ENCODE assay signal across 11 cellular contexts in the genomic region with DNA sequence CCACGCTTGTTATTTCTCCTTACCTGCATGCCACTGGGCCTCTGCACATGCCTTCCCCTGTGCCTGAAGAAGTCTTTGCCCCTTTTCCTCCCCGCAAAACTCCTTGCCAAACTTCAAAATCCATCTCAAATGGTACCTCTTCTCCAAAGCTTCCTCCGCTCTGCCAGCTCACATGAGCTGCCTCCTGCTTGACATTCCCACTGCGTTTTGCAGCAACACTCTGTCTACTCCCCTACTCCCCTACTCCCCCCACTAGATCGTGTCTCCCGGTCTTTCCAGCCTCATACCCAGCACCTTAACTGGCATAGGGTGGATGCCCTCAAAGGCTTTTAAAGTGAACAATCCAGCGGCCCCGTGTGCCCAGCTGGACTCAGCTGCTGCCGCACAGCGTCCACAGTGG.
DNase-seq lines count a peak whose midpoint lies in the region; ATAC-seq, FAIRE-seq and TF ChIP-seq lines count a peak whose summit lies in the region.
"Had no signal": no experiment of that assay in that cellular context is flagged by ENCODE, and none has a peak within 500 bp of the region (broad histone marks: within the 10 kb centered on the region; RNA-seq: fewer than 3 reads in every experiment).

No MANE protein-coding gene starts in this region.

- no peak for ATAC-seq in pancreas
- no peak for ATAC-seq in HG02840 (IDR thresholded peaks at IDR 0.05; ENCODE audit: low FRiP score, unreplicated experiment)

- no peaks in the 10 kb centered on the region for H3K9me3 ChIP-seq in fibroblast of lung (ENCODE audit: control insufficient read depth, insufficient read depth, low read depth, low read length)
- H3K9me3 ChIP-seq in pancreas = no peaks in the 10 kb centered on the region

- intact Hi-C loops in pancreas (cut with DNase I) = no loop called here

- H3K4me3 ChIP-seq in fibroblast of lung (replicated peaks in 1 of 4; ENCODE audit: control extremely low read depth in 1 of 4, insufficient read depth in 1 of 4, low read depth in 3 of 4, low read length in 4 of 4) (no peak overlapping the region), pancreas (peak overlapping the region in 2 of 4 donors; percentile 3 to 7), urinary bladder (ENCODE audit: low read depth, low read length) (no peak overlapping the region)

- peak overlapping the region; percentile 41 for H3K27ac ChIP-seq in adipose tissue (ENCODE audit: low read depth, low read length)
- peak overlapping the region; percentile 54 for H3K27ac ChIP-seq in fibroblast of lung (ENCODE audit: insufficient read depth, low read length)
- H3K27ac ChIP-seq in pancreas = peak overlapping the region; percentile 24 to 74 (median 30)
- peak overlapping the region; percentile 33 for H3K27ac ChIP-seq in urinary bladder (ENCODE audit: low read depth)

- DNase-seq in fibroblast of lung (ENCODE audit: low read depth in 2 of 2) (no peak), pancreas (no peak), inferior parietal cortex (ENCODE audit: extremely low spot score) (no peak)
- DNase-seq in stimulated activated CD4-positive, alpha-beta T cell treated with anti-CD3 and anti-CD28 coated beads, Interleukin-4, amount 100 ng/mL, for 4 hours = no peak
- DNase-seq: activated CD4-positive, alpha-beta memory T cell treated with anti-CD3 and anti-CD28 coated beads for 36 hours; Karpas-422; NCI-H2081 treated with DMSO at 0.1 percent for 48 hours; T-helper 2 cell had no signal

- H3K9ac ChIP-seq in fibroblast of lung (ENCODE audit: insufficient read depth, low read length) = peak overlapping the region; percentile 47

- H3K27me3 ChIP-seq in fibroblast of lung (ENCODE audit: control insufficient read depth, insufficient read depth, low read length) (no peaks in the 10 kb centered on the region), pancreas (no peaks in the 10 kb centered on the region)

- 54 to 62% (median 55%) methylated on average over 10 of the region's 10 CpGs for WGBS in adipose tissue, 3 donors
- 51 to 58% methylated on average over 10 of the region's 10 CpGs for WGBS in pancreas, 2 donors
- WGBS in urinary bladder = 28% methylated on average over 10 of the region's 10 CpGs

- no peak for TF ChIP-seq CTCF in fibroblast of lung (conservative IDR thresholded peaks at IDR 0.05 in 1 of 2, IDR thresholded peaks at IDR 0.05 in 1 of 2; ENCODE audit: low read depth in 1 of 2, low read length in 2 of 2)
- no peak for TF ChIP-seq CTCF in pancreas (IDR thresholded peaks at IDR 0.05)

- H3K4me1 ChIP-seq in fibroblast of lung (ENCODE audit: control insufficient read depth, extremely low read depth, insufficient read depth, low read length) (peaks cover 63% of the 10 kb centered on the region), pancreas (peaks cover 32 to 65% (median 53%) of the 10 kb centered on the region in 3 donors), urinary bladder (ENCODE audit: insufficient read depth) (no peaks in the 10 kb centered on the region)

- H3K36me3 ChIP-seq in fibroblast of lung (ENCODE audit: control insufficient read depth, insufficient read depth, low read length) (peaks cover 4% of the 10 kb centered on the region), pancreas (no peaks in the 10 kb centered on the region), urinary bladder (ENCODE audit: insufficient read depth) (no peaks in the 10 kb centered on the region)

- no peak for FAIRE-seq in pancreas (lab: Jason Lieb, UNC)

- no peak overlapping the region for H3K4me2 ChIP-seq in fibroblast of lung (ENCODE audit: extremely low read depth, insufficient read depth, low read length)

- H3K79me2 ChIP-seq in fibroblast of lung (ENCODE audit: control insufficient read depth, insufficient read depth, low read length) = peaks cover 66% of the 10 kb centered on the region

- no peaks in the 10 kb centered on the region for H4K20me1 ChIP-seq in fibroblast of lung (ENCODE audit: control insufficient read depth, extremely low read depth, insufficient read depth, low read length)

- no peak overlapping the region for H2AFZ ChIP-seq in fibroblast of lung (ENCODE audit: low read length)
